10 cellular contexts compared by ENCODE assay signal in genomic region chr20:57398901-57399535, GRCh38. TPM values are rescaled to one million over a fixed set of nuclear protein-coding genes. Genes with fewer than 3 reads are reported as not detected.
DNase-seq lines count a peak whose midpoint lies in the region; ATAC-seq and TF ChIP-seq lines count a peak whose summit lies in the region.
"Had no signal": no experiment of that assay in that cellular context is flagged by ENCODE, and none has a peak within 500 bp of the region (broad histone marks: within the 10 kb centered on the region; RNA-seq: fewer than 3 reads in every experiment).

No MANE protein-coding gene starts in this region.

- no peaks in the 10 kb centered on the region for H3K9me3 Mint-ChIP-seq in activated CD4-positive, alpha-beta T cell treated with anti-CD3 and anti-CD28 coated beads, Interleukin-2, amount 10 ng/mL, durations not matched to agents 7 days and 5 days
- no peaks in the 10 kb centered on the region for H3K9me3 Mint-ChIP-seq in activated naive CD8-positive, alpha-beta T cell treated with anti-CD3 and anti-CD28 coated beads, Interleukin-2, amount 10 ng/mL, durations not matched to agents 7 days and 5 days

- H3K4me3 ChIP-seq in mononuclear cell (ENCODE audit: low read length) (peak overlapping the region; percentile 15), testis (no peak overlapping the region)
- H3K4me3 ChIP-seq: A549 had no signal

- H3K36me3 Mint-ChIP-seq in activated CD4-positive, alpha-beta T cell treated with anti-CD3 and anti-CD28 coated beads, Interleukin-2, amount 10 ng/mL, durations not matched to agents 7 days and 5 days (ENCODE audit: low read depth), result peaks cover 83% of the 10 kb centered on the region
- peaks cover 61% of the 10 kb centered on the region for H3K36me3 Mint-ChIP-seq in activated naive CD8-positive, alpha-beta T cell treated with anti-CD3 and anti-CD28 coated beads, Interleukin-2, amount 10 ng/mL, durations not matched to agents 7 days and 5 days

- peaks cover 98% of the 10 kb centered on the region for H3K4me1 ChIP-seq in mononuclear cell (ENCODE audit: insufficient read depth, low read length)
- peaks cover 66% of the 10 kb centered on the region for H3K4me1 ChIP-seq in testis
- H3K4me1 ChIP-seq: A549 had no signal

- no peaks in the 10 kb centered on the region for H3K9me3 ChIP-seq in mononuclear cell (ENCODE audit: low read depth, low read length)
- no peaks in the 10 kb centered on the region for H3K9me3 ChIP-seq in testis
- H3K9me3 ChIP-seq: A549 had no signal

- peak overlapping the region; percentile 79 for H3K4me3 Mint-ChIP-seq in activated CD4-positive, alpha-beta T cell treated with anti-CD3 and anti-CD28 coated beads, Interleukin-2, amount 10 ng/mL, durations not matched to agents 7 days and 5 days
- H3K4me3 Mint-ChIP-seq in activated naive CD8-positive, alpha-beta T cell treated with anti-CD3 and anti-CD28 coated beads, Interleukin-2, amount 10 ng/mL, durations not matched to agents 7 days and 5 days, result peak overlapping the region; percentile 83

- POLR2A ChIA-PET in activated CD4-positive, alpha-beta T cell treated with anti-CD3 and anti-CD28 coated beads, Interleukin-2, amount 10 ng/mL, durations not matched to agents 7 days and 5 days (lab: Charles Lee), result interaction anchor here (0.6 to 1.3 kb wide), 2 partner anchors 28 to 35 kb away, joined by 3 to 4 read pairs; no protein-coding TSS in a partner anchor
- POLR2A ChIA-PET in activated naive CD8-positive, alpha-beta T cell treated with anti-CD3 and anti-CD28 coated beads, Interleukin-2, amount 10 ng/mL, durations not matched to agents 7 days and 5 days (lab: Charles Lee), result interaction anchor here (0.5 to 5.4 kb wide), 11 partner anchors 9 to 1010 kb away, joined by 3 to 76 read pairs (median 4); partner anchors contain the start of gene ZBP1

- intact Hi-C loops in testis (cut with DNase I; ENCODE audit: low total_unique reads) (loop anchor here (10.0 kb wide), 1 partner anchor 46 kb away; no protein-coding TSS in a partner anchor), left colon (cut with DNase I, micrococcal nuclease) (no loop called here)

- H3K27me3 ChIP-seq in mononuclear cell (ENCODE audit: insufficient read depth, low read length) (no peaks in the 10 kb centered on the region), testis (no peaks in the 10 kb centered on the region)

- no peaks in the 10 kb centered on the region for H3K27me3 Mint-ChIP-seq in activated CD4-positive, alpha-beta T cell treated with anti-CD3 and anti-CD28 coated beads, Interleukin-2, amount 10 ng/mL, durations not matched to agents 7 days and 5 days
- no peaks in the 10 kb centered on the region for H3K27me3 Mint-ChIP-seq in activated naive CD8-positive, alpha-beta T cell treated with anti-CD3 and anti-CD28 coated beads, Interleukin-2, amount 10 ng/mL, durations not matched to agents 7 days and 5 days

- H3K4me1 Mint-ChIP-seq in activated CD4-positive, alpha-beta T cell treated with anti-CD3 and anti-CD28 coated beads, Interleukin-2, amount 10 ng/mL, durations not matched to agents 7 days and 5 days, result peaks cover 96% of the 10 kb centered on the region
- peaks cover 46% of the 10 kb centered on the region for H3K4me1 Mint-ChIP-seq in activated naive CD8-positive, alpha-beta T cell treated with anti-CD3 and anti-CD28 coated beads, Interleukin-2, amount 10 ng/mL, durations not matched to agents 7 days and 5 days

- no peak for TF ChIP-seq POLR2A in testis (IDR thresholded peaks at IDR 0.05)

- peak overlapping the region; percentile 97 for H3K27ac Mint-ChIP-seq in activated CD4-positive, alpha-beta T cell treated with anti-CD3 and anti-CD28 coated beads, Interleukin-2, amount 10 ng/mL, durations not matched to agents 7 days and 5 days
- H3K27ac Mint-ChIP-seq in activated naive CD8-positive, alpha-beta T cell treated with anti-CD3 and anti-CD28 coated beads, Interleukin-2, amount 10 ng/mL, durations not matched to agents 7 days and 5 days, result peak overlapping the region; percentile 84

- no peak for ATAC-seq in activated naive CD8-positive, alpha-beta T cell treated with anti-CD3 and anti-CD28 coated beads, Interleukin-2, amount 10 ng/mL, durations not matched to agents 7 days and 5 days (ENCODE audit: low read depth)
- ATAC-seq in HG02884 (IDR thresholded peaks at IDR 0.05; ENCODE audit: unreplicated experiment) (no peak), left colon (no peak)
- ATAC-seq: A549 had no signal

- WGBS in testis, 2 donors, result 49 to 65% methylated on average over 13 of the region's 13 CpGs

- DNase-seq in activated CD4-positive, alpha-beta T cell treated with anti-CD3 and anti-CD28 coated beads, Interleukin-2, amount 10 ng/mL, durations not matched to agents 7 days and 5 days, result no peak
- DNase-seq in activated CD4-positive, alpha-beta T cell treated with anti-CD3 and anti-CD28 coated beads, Interleukin-2, amount 50 U/mL, for 48 hours, result no peak
- DNase-seq in activated naive CD8-positive, alpha-beta T cell treated with anti-CD3 and anti-CD28 coated beads, Interleukin-2, amount 10 ng/mL, durations not matched to agents 7 days and 5 days, result no peak
- DNase-seq in testis (no peak), left colon (no peak), middle frontal gyrus (ENCODE audit: extremely low spot score, low spot score) (no peak)
- DNase-seq: SIG-M5 had no signal

- CTCF ChIA-PET in activated CD4-positive, alpha-beta T cell treated with anti-CD3 and anti-CD28 coated beads, Interleukin-2, amount 10 ng/mL, durations not matched to agents 7 days and 5 days (lab: Charles Lee), result interaction anchor here (0.6 to 3.0 kb wide), 9 partner anchors 9 to 91 kb away, joined by 3 to 10 read pairs (median 3); partner anchors contain the start of gene RBM38

- no peak for TF ChIP-seq CTCF in testis (IDR thresholded peaks at IDR 0.05)

- no peaks in the 10 kb centered on the region for H3K36me3 ChIP-seq in testis (ENCODE audit: low read depth, missing control alignments)

- peak overlapping the region; percentile 37 to 56 for H3K27ac ChIP-seq in testis
- H3K27ac ChIP-seq: A549 had no signal

RNA-seq across cellular contexts. Expression of gene RBM38, which starts 7.8 kb away (rescaled TPM):
- 10 to 100 TPM; 97.3 to 98.8 TPM for total RNA-seq in activated CD4-positive, alpha-beta T cell treated with anti-CD3 and anti-CD28 coated beads, Interleukin-2, amount 10 ng/mL, durations not matched to agents 7 days and 5 days
- total RNA-seq in activated naive CD8-positive, alpha-beta T cell treated with anti-CD3 and anti-CD28 coated beads, Interleukin-2, amount 10 ng/mL, durations not matched to agents 7 days and 5 days, result 10 to 100 TPM; 60.9 to 62.8 TPM
- total RNA-seq in mononuclear cell (242 TPM), testis (100 to 1,000 TPM; 108 to 114 TPM), left colon (10 to 100 TPM; 26.9 to 44.8 TPM)
- 69.6 TPM for polyA plus RNA-seq in testis (ENCODE audit: insufficient read depth, low read depth, low replicate concordance)

RNA-seq across cellular contexts. Expression of gene RAE1, which starts 48.0 kb away (rescaled TPM):
- 10 to 100 TPM; 37.5 to 37.9 TPM for total RNA-seq in activated CD4-positive, alpha-beta T cell treated with anti-CD3 and anti-CD28 coated beads, Interleukin-2, amount 10 ng/mL, durations not matched to agents 7 days and 5 days
- 10 to 100 TPM; 31.8 to 34.4 TPM for total RNA-seq in activated naive CD8-positive, alpha-beta T cell treated with anti-CD3 and anti-CD28 coated beads, Interleukin-2, amount 10 ng/mL, durations not matched to agents 7 days and 5 days
- total RNA-seq in mononuclear cell (37.6 TPM), testis (100 to 1,000 TPM; 111 to 157 TPM), left colon (10 to 100 TPM; 16.0 to 17.2 TPM)
- 292 TPM for polyA plus RNA-seq in testis (ENCODE audit: insufficient read depth, low read depth, low replicate concordance)
